29 cellular contexts compared by ENCODE assay signal in genomic region chr2:241818943-241819270, GRCh38. TPM values are rescaled to one million over a fixed set of nuclear protein-coding genes. Genes with fewer than 3 reads are reported as not detected.
DNase-seq lines count a peak whose midpoint lies in the region; ATAC-seq, FAIRE-seq and TF ChIP-seq lines count a peak whose summit lies in the region.
"Had no signal": no experiment of that assay in that cellular context is flagged by ENCODE, and none has a peak within 500 bp of the region (broad histone marks: within the 10 kb centered on the region; RNA-seq: fewer than 3 reads in every experiment).

No MANE protein-coding gene starts in this region.

- peak overlapping the region in 5 of 11 experiments; percentile 26 to 74 (median 36); a peak in 10 of 22 replicates for H3K9ac ChIP-seq in BLaER1 treated with 17β-estradiol and CSF1 and Interleukin-3, amounts not matched to agents 10 nM and 100 nM
- H3K9ac ChIP-seq in mammary epithelial cell (ENCODE audit: insufficient read depth, low read length): no peak overlapping the region
- H3K9ac ChIP-seq: KMS-11, neural progenitor cell had no signal

- peaks cover 7% of the 10 kb centered on the region for H3K27me3 Mint-ChIP-seq in WTC11 (ENCODE audit: low read depth)

- peak overlapping the region in 8 of 11 experiments; percentile 19 to 91 (median 58); a peak in 14 of 22 replicates for H3K27ac ChIP-seq in BLaER1 treated with 17β-estradiol and CSF1 and Interleukin-3, amounts not matched to agents 10 nM and 100 nM
- no peak overlapping the region for H3K27ac ChIP-seq in sigmoid colon
- no peak overlapping the region for H3K27ac ChIP-seq in prostate gland
- no peak overlapping the region for H3K27ac ChIP-seq in mammary epithelial cell (ENCODE audit: insufficient read depth, low read depth, low read length)
- H3K27ac ChIP-seq: brain microvascular endothelial cell, foreskin keratinocyte, KMS-11, neural progenitor cell, psoas muscle, skin epidermis, thoracic aorta had no signal

- peaks cover 76 to 92% (median 88%) of the 10 kb centered on the region in 10 experiments for H3K4me1 ChIP-seq in BLaER1 treated with 17β-estradiol and CSF1 and Interleukin-3, amounts not matched to agents 10 nM and 100 nM
- H3K4me1 ChIP-seq in sigmoid colon (no peaks in the 10 kb centered on the region), prostate gland (replicated peaks) (no peaks in the 10 kb centered on the region), mammary epithelial cell (ENCODE audit: insufficient read depth, low read length) (no peaks in the 10 kb centered on the region)
- H3K4me1 ChIP-seq: foreskin keratinocyte, psoas muscle had no signal

- peaks cover 0 to 5% (median 0%) of the 10 kb centered on the region in 11 experiments; a peak in 6 of 22 replicates for H3K36me3 ChIP-seq in BLaER1 treated with 17β-estradiol and CSF1 and Interleukin-3, amounts not matched to agents 10 nM and 100 nM
- H3K36me3 ChIP-seq in sigmoid colon (no peaks in the 10 kb centered on the region), prostate gland (no peaks in the 10 kb centered on the region), mammary epithelial cell (ENCODE audit: insufficient read depth, low read length) (no peaks in the 10 kb centered on the region)
- H3K36me3 ChIP-seq: brain microvascular endothelial cell, neural progenitor cell, thoracic aorta had no signal

- intact Hi-C loops in left colon (cut with DNase I, micrococcal nuclease): no loop called here
- intact Hi-C loops in sigmoid colon (cut with DNase I): no loop called here
- intact Hi-C loops in prostate gland (cut with DNase I): no loop called here
- intact Hi-C loops in mammary epithelial cell (cut with micrococcal nuclease): no loop called here

- in situ Hi-C loops in mammary epithelial cell (cut with MboI; ENCODE audit: low sequenced_read_pairs in 2 of 2): no loop called here

- peak overlapping the region; percentile 85 to 98 (median 95) for H3K4me2 ChIP-seq in BLaER1 treated with 17β-estradiol and CSF1 and Interleukin-3, amounts not matched to agents 10 nM and 100 nM
- no peak overlapping the region for H3K4me2 ChIP-seq in mammary epithelial cell (ENCODE audit: insufficient read depth, low read depth, low read length)
- H3K4me2 ChIP-seq: KMS-11, neural progenitor cell had no signal

- H3K4me3 ChIP-seq in BLaER1 treated with 17β-estradiol and CSF1 and Interleukin-3, amounts not matched to agents 10 nM and 100 nM: no peak overlapping the region
- H3K4me3 ChIP-seq in sigmoid colon (no peak overlapping the region), prostate gland (no peak overlapping the region), mammary epithelial cell (replicated peaks in 1 of 3; ENCODE audit: insufficient read depth in 1 of 3, low read depth in 2 of 3, low read length in 3 of 3) (no peak overlapping the region)
- H3K4me3 ChIP-seq: neural progenitor cell, psoas muscle, skin epidermis, thoracic aorta had no signal

- TF ChIP-seq POLR2A in sigmoid colon (IDR thresholded peaks at IDR 0.05): no peak
- no peak for TF ChIP-seq POLR2A in H54 (IDR thresholded peaks at IDR 0.05; ENCODE audit: low read depth, low read length)
- no peak for TF ChIP-seq POLR2A in prostate gland (IDR thresholded peaks at IDR 0.05)

- TF ChIP-seq EP300 in sigmoid colon (IDR thresholded peaks at IDR 0.05): no peak

- FAIRE-seq in H54 (lab: Jason Lieb, UNC): no peak
- FAIRE-seq: TTC549 had no signal

- no peak overlapping the region for H2AFZ ChIP-seq in mammary epithelial cell (ENCODE audit: low read depth, low read length)
- H2AFZ ChIP-seq: neural progenitor cell had no signal

- no peaks in the 10 kb centered on the region for H3K27me3 ChIP-seq in BLaER1 treated with 17β-estradiol and CSF1 and Interleukin-3, amounts not matched to agents 10 nM and 100 nM
- H3K27me3 ChIP-seq in sigmoid colon (peaks cover 0 to 50% (median 10%) of the 10 kb centered on the region in 3 donors), prostate gland (replicated peaks; ENCODE audit: insufficient read depth) (no peaks in the 10 kb centered on the region), mammary epithelial cell (ENCODE audit: insufficient read depth, low read length) (no peaks in the 10 kb centered on the region)
- H3K27me3 ChIP-seq: brain microvascular endothelial cell, neural progenitor cell had no signal

- POLR2A ChIA-PET in WTC11 (lab: Charles Lee): no interaction called here

- H3K9me3 Mint-ChIP-seq in WTC11: peaks cover 10% of the 10 kb centered on the region
- H3K9me3 Mint-ChIP-seq: CD4-positive, alpha-beta T cell had no signal

- H3K27ac Mint-ChIP-seq in WTC11: no peak overlapping the region
- H3K27ac Mint-ChIP-seq: activated CD8-positive, alpha-beta T cell treated with anti-CD3 and anti-CD28 coated beads, Interleukin-2, amount 10 ng/mL, durations not matched to agents 7 days and 5 days; CD4-positive, alpha-beta T cell; neural progenitor cell; stimulated activated effector memory CD8-positive, alpha-beta T cell treated with anti-CD3 and anti-CD28 coated beads, Interleukin-12 subunit alpha, Interleukin-12 subunit beta, amount 100 ng/mL, for 72 hours had no signal

- H3K4me1 Mint-ChIP-seq in WTC11: peaks cover 7% of the 10 kb centered on the region; the same call in 1 of the 2 replicates

- no peak overlapping the region for H3K4me3 Mint-ChIP-seq in WTC11
- H3K4me3 Mint-ChIP-seq: activated CD8-positive, alpha-beta T cell treated with anti-CD3 and anti-CD28 coated beads, Interleukin-2, amount 10 ng/mL, durations not matched to agents 7 days and 5 days; CD4-positive, alpha-beta T cell; neural progenitor cell; stimulated activated effector memory CD8-positive, alpha-beta T cell treated with anti-CD3 and anti-CD28 coated beads, Interleukin-12 subunit alpha, Interleukin-12 subunit beta, amount 100 ng/mL, for 72 hours had no signal

- ATAC-seq in WTC11: no peak
- peak; percentile 41 for ATAC-seq in left colon
- no peak for ATAC-seq in HG02678 (IDR thresholded peaks at IDR 0.05; ENCODE audit: unreplicated experiment)
- ATAC-seq: activated CD8-positive, alpha-beta T cell treated with anti-CD3 and anti-CD28 coated beads, Interleukin-2, amount 10 ng/mL, durations not matched to agents 7 days and 5 days; esophagus mucosa; foreskin keratinocyte; stimulated activated effector memory CD8-positive, alpha-beta T cell treated with anti-CD3 and anti-CD28 coated beads, Interleukin-12 subunit alpha, Interleukin-12 subunit beta, amount 100 ng/mL, for 72 hours had no signal

- no peaks in the 10 kb centered on the region for H4K20me1 ChIP-seq in BLaER1 treated with 17β-estradiol and CSF1 and Interleukin-3, amounts not matched to agents 10 nM and 100 nM
- no peaks in the 10 kb centered on the region for H4K20me1 ChIP-seq in mammary epithelial cell (ENCODE audit: insufficient read depth, low read length)

- WGBS in sigmoid colon, 2 donors: 19 to 62% methylated on average over 10 of the region's 10 CpGs
- 83% methylated on average over 10 of the region's 10 CpGs for WGBS in prostate gland
- WGBS in mammary epithelial cell (ENCODE audit: low coverage, missing lambda C conversion rate): 60% methylated on average over 1 of the region's 10 CpGs

- peaks cover 0 to 17% (median 7%) of the 10 kb centered on the region in 11 experiments; a peak in 10 of 22 replicates for H3K9me3 ChIP-seq in BLaER1 treated with 17β-estradiol and CSF1 and Interleukin-3, amounts not matched to agents 10 nM and 100 nM (replicated peaks in 1 of 11)
- H3K9me3 ChIP-seq in sigmoid colon (no peaks in the 10 kb centered on the region), prostate gland (no peaks in the 10 kb centered on the region), mammary epithelial cell (replicated peaks; ENCODE audit: insufficient read depth, low read length) (peaks cover 5% of the 10 kb centered on the region)
- H3K9me3 ChIP-seq: psoas muscle, thoracic aorta had no signal

- DNase-seq in WTC11 (ENCODE audit: low spot score): no peak
- DNase-seq in left colon: peak; percentile 40 to 68
- DNase-seq in sigmoid colon: peak; percentile 30
- DNase-seq in H54 (ENCODE audit: insufficient read length, low spot score): no peak
- no peak for DNase-seq in prostate gland (ENCODE audit: low spot score)
- no peak for DNase-seq in mammary epithelial cell
- DNase-seq: activated CD4-positive, CD25-positive, alpha-beta regulatory T cell treated with anti-CD3 and anti-CD28 coated beads, Interleukin-2, amount 50 U/mL, for 72 hours; activated CD8-positive, alpha-beta T cell treated with anti-CD3 and anti-CD28 coated beads, Interleukin-2, amount 10 ng/mL, durations not matched to agents 7 days and 5 days; activated gamma-delta T cell treated with Interleukin-2 at 50 U/mL for 16 hours; brain microvascular endothelial cell; CD4-positive, alpha-beta T cell; effector memory CD4-positive, alpha-beta T cell; foreskin keratinocyte; NCI-H2171 treated with DMSO at 0.1 percent for 48 hours; NCI-H526; psoas muscle; stimulated activated CD4-positive, alpha-beta T cell treated with anti-CD3 and anti-CD28 coated beads, Interleukin-2, amount 100 ng/mL, for 48 hours had no signal

- dilution Hi-C loops in mammary epithelial cell (cut with HindIII; ENCODE audit: low sequenced_read_pairs): no loop called here

- CTCF ChIA-PET in WTC11 (lab: Charles Lee): no interaction called here
- CTCF ChIA-PET in mammary epithelial cell (lab: Charles Lee; ENCODE audit: low non-redundant PET): no interaction called here

- BruUV-seq in mammary epithelial cell (replicated peaks; lab: Mats Ljungman, UMichigan): no TSS peak

- TF ChIP-seq CTCF in WTC11 (IDR thresholded peaks at IDR 0.05) (no peak), sigmoid colon (IDR thresholded peaks at IDR 0.05) (no peak), prostate gland (IDR thresholded peaks at IDR 0.05) (no peak), mammary epithelial cell (conservative IDR thresholded peaks at IDR 0.05 in 1 of 2, IDR thresholded peaks at IDR 0.05 in 1 of 2; ENCODE audit: extremely low read depth in 1 of 2, insufficient read depth in 1 of 2, low read depth in 1 of 2, low read length in 2 of 2) (no peak)

- no peaks in the 10 kb centered on the region for H3K79me2 ChIP-seq in mammary epithelial cell (ENCODE audit: insufficient read depth, low read length)

- peaks cover 3% of the 10 kb centered on the region; the same call in 1 of the 2 replicates for H3K36me3 Mint-ChIP-seq in WTC11

RNA-seq across cellular contexts. Expression of gene NEU4, which starts 9.9 kb away (rescaled TPM):
- total RNA-seq in WTC11 (2021) (2.2 to 4.1 TPM (median 3.0 TPM) in 3 replicates), left colon (100 to 1,000 TPM in 1 of 2 donors, 10 to 100 TPM in 1; 32.3 to 124 TPM), sigmoid colon (1 to 10 TPM in 1 of 4 donors, under 1 TPM in 2, not detected in 1; 0.36 to 3.6 (median 0.49) TPM), prostate gland (under 1 TPM in 1 of 2 donors, not detected in 1; 0.62 TPM), mammary epithelial cell (not detected)
- polyA plus RNA-seq in sigmoid colon (10 to 100 TPM; 16.3 to 66.1 (median 39.1) TPM), mammary epithelial cell (not detected)
- not detected for polyA minus RNA-seq in mammary epithelial cell
- total RNA-seq: esophagus mucosa, foreskin keratinocyte, SK-MEL-5 had no signal
- polyA plus RNA-seq: foreskin keratinocyte had no signal

RNA-seq across cellular contexts. Expression of gene PDCD1, which starts 39.8 kb away (rescaled TPM):
- total RNA-seq in WTC11 (2021) (0.25 to 0.52 TPM (median 0.30 TPM) in 3 replicates), left colon (under 1 TPM in 1 of 2 donors, not detected in 1; 0.36 TPM), sigmoid colon (under 1 TPM in 3 of 4 donors, not detected in 1; 0.14 to 0.99 (median 0.36) TPM), prostate gland (under 1 TPM; 0.27 to 0.80 TPM), mammary epithelial cell (not detected)
- polyA plus RNA-seq in sigmoid colon (1 to 10 TPM in 1 of 3 donors, not detected in 2; 3.2 TPM), mammary epithelial cell (not detected)
- not detected for polyA minus RNA-seq in mammary epithelial cell
- total RNA-seq: foreskin keratinocyte, SK-MEL-5 had no signal
- polyA plus RNA-seq: foreskin keratinocyte had no signal

RNA-seq across cellular contexts. Expression of gene GAL3ST2, which starts 42.3 kb away (rescaled TPM):
- total RNA-seq in WTC11 (2021) (0.73 to 0.98 TPM (median 0.78 TPM) in 3 replicates), left colon (10 to 100 TPM; 50.8 to 69.8 TPM), sigmoid colon (under 1 TPM in 2 of 4 donors, not detected in 2; 0.33 to 0.68 TPM), prostate gland (1 to 10 TPM in 1 of 2 donors, not detected in 1; 2.4 TPM), mammary epithelial cell (not detected)
- polyA plus RNA-seq in sigmoid colon (10 to 100 TPM in 1 of 3 donors, 1 to 10 TPM in 2; 3.0 to 13.6 (median 4.2) TPM), mammary epithelial cell (not detected)
- polyA minus RNA-seq in mammary epithelial cell: not detected
- total RNA-seq: esophagus mucosa; foreskin keratinocyte; SK-MEL-5; T-helper 1 cell treated with Interleukin-12 subunit alpha and Interleukin-12 subunit beta and Interleukin-4 antibody, amounts not matched to agents 30 ng/mL and 1 ng/mL, for 36 hours had no signal
- polyA plus RNA-seq: foreskin keratinocyte had no signal

RNA-seq across cellular contexts. Expression of gene RTP5, which starts 50.6 kb away (rescaled TPM):
- total RNA-seq in WTC11 (2021) (not detected in 3 replicates), left colon (not detected), sigmoid colon (under 1 TPM in 1 of 4 donors, not detected in 3; 0.16 TPM), prostate gland (under 1 TPM; 0.14 to 0.28 TPM), mammary epithelial cell (not detected)
- polyA plus RNA-seq in sigmoid colon (under 1 TPM in 1 of 3 donors, not detected in 2; 0.19 TPM), mammary epithelial cell (not detected)
- not detected for polyA minus RNA-seq in mammary epithelial cell
- total RNA-seq: activated CD8-positive, alpha-beta T cell treated with anti-CD3 and anti-CD28 coated beads, Interleukin-2, amount 10 ng/mL, durations not matched to agents 7 days and 5 days; esophagus mucosa; foreskin keratinocyte; mucosa of gallbladder; psoas muscle; SK-MEL-5; T-helper 1 cell treated with Interleukin-12 subunit alpha and Interleukin-12 subunit beta and Interleukin-4 antibody, amounts not matched to agents 30 ng/mL and 1 ng/mL, for 36 hours had no signal
- polyA plus RNA-seq: foreskin keratinocyte had no signal

Comparison
In these comparisons a context has a peak if more than half of its experiments do, and no peak if none do; other contexts are left out.
1. H3K27ac ChIP-seq: peak in BLaER1 treated with 17β-estradiol and CSF1 and Interleukin-3, amounts not matched to agents 10 nM and 100 nM (8 of 11); none in sigmoid colon (0 of 4), prostate gland (0 of 2) and mammary epithelial cell (single experiment).
2. DNase-seq: peak in left colon (2 of 2) and sigmoid colon (single experiment); none in WTC11 (single experiment), H54 (single experiment), prostate gland (single experiment) and mammary epithelial cell (single experiment).
3. RNA of gene GAL3ST2, which starts 42.3 kb away (total RNA-seq): 50.8 to 69.8 TPM in left colon; 2.4 TPM in prostate gland, 0.73 to 0.98 TPM in WTC11, 0.33 to 0.68 TPM in sigmoid colon and not detected in mammary epithelial cell; every median in the first group is over 10 times any median in the second.